In the genomic region with DNA sequence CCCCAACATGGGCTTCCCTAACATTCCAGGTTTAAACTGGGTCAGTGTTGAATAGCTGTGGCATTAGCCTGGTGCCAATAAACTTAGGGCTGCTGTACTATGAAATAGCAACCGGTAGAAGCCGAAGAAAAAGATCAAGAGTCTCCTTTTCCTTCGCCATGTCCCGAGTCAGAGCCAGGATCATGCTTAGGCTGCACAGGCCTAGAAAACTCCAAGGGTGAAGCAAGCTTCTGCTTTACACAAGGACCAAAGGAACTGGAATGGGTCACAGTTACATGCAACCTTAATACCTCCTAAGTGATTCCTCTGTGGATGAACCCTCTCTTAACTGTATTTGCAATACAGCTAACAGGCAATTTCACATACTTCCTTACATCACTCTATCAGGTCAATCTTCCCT, we compare ENCODE assay signal across 5 cellular contexts.
DNase-seq lines count a peak whose midpoint lies in the region; TF ChIP-seq lines count a peak whose summit lies in the region.
"Not testable (repeated sequence)": the region's sequence is repeated elsewhere in the genome, so short reads cannot be mapped to it uniquely, and the experiment has no call there.

No MANE protein-coding gene starts in this region.

- peak; percentile 15 for DNase-seq in activated CD8-positive, alpha-beta memory T cell treated with anti-CD3 and anti-CD28 coated beads for 24 hours
- DNase-seq in ecto neural progenitor cell (ENCODE audit: low spot score) (peak; percentile 5), myocyte (ENCODE audit: low read depth) (peak; percentile 69)

- not testable (repeated sequence) for H3K9me3 ChIP-seq in BLaER1 treated with 17β-estradiol and CSF1 and Interleukin-3, amounts not matched to agents 10 nM and 100 nM (replicated peaks in 1 of 11); OCI-LY3 (ENCODE audit: insufficient read depth, low read length)

- H3K27me3 ChIP-seq in BLaER1 treated with 17β-estradiol and CSF1 and Interleukin-3, amounts not matched to agents 10 nM and 100 nM; OCI-LY3 (ENCODE audit: low read depth, low read length): not testable (repeated sequence)

- not testable (repeated sequence) for H3K36me3 ChIP-seq in BLaER1 treated with 17β-estradiol and CSF1 and Interleukin-3, amounts not matched to agents 10 nM and 100 nM; OCI-LY3 (replicated peaks; ENCODE audit: low read depth, low read length)

- H4K20me1 ChIP-seq in BLaER1 treated with 17β-estradiol and CSF1 and Interleukin-3, amounts not matched to agents 10 nM and 100 nM; OCI-LY3 (ENCODE audit: insufficient read depth, low read length): not testable (repeated sequence)

- H3K4me1 ChIP-seq in BLaER1 treated with 17β-estradiol and CSF1 and Interleukin-3, amounts not matched to agents 10 nM and 100 nM, result peaks cover 30 to 61% (median 42%) of the 10 kb centered on the region in 10 experiments
- H3K4me1 ChIP-seq in OCI-LY3 (ENCODE audit: low read length), result peaks cover 42% of the 10 kb centered on the region

- not testable (repeated sequence) for H3K9ac ChIP-seq in BLaER1 treated with 17β-estradiol and CSF1 and Interleukin-3, amounts not matched to agents 10 nM and 100 nM; OCI-LY3 (ENCODE audit: low read length)

- H3K79me2 ChIP-seq in OCI-LY3 (ENCODE audit: low read length), result not testable (repeated sequence)

- not testable (repeated sequence) for H3K4me3 ChIP-seq in BLaER1 treated with 17β-estradiol and CSF1 and Interleukin-3, amounts not matched to agents 10 nM and 100 nM; OCI-LY3 (ENCODE audit: low read length)

- not testable (repeated sequence) for TF ChIP-seq CTCF in OCI-LY3 (IDR thresholded peaks at IDR 0.05; ENCODE audit: low read depth, low read length)

- not testable (repeated sequence) for H2AFZ ChIP-seq in OCI-LY3 (ENCODE audit: low read depth, low read length)

- H3K27ac ChIP-seq in BLaER1 treated with 17β-estradiol and CSF1 and Interleukin-3, amounts not matched to agents 10 nM and 100 nM, result peak overlapping the region in 3 of 11 experiments; percentile 48 to 80 (median 71); a peak in 2 of 22 replicates
- 0 out of 2 replicates have a peak overlapping the region, but pooled peaks have one; percentile 40 for H3K27ac ChIP-seq in OCI-LY3 (ENCODE audit: low read length)

- H3K4me2 ChIP-seq in BLaER1 treated with 17β-estradiol and CSF1 and Interleukin-3, amounts not matched to agents 10 nM and 100 nM, result peak overlapping the region in 10 of 11 experiments; percentile 15 to 93 (median 74); a peak in 16 of 22 replicates
- H3K4me2 ChIP-seq in OCI-LY3 (ENCODE audit: low read length), result peak overlapping the region; percentile 55; the same call in 1 of the 2 replicates

Comparison
In these comparisons a context has a peak if more than half of its experiments do, and no peak if none do; other contexts are left out.
1. DNase-seq: peak in every context shown above with its lines; median percentile 69 in myocyte; 15 in activated CD8-positive, alpha-beta memory T cell treated with anti-CD3 and anti-CD28 coated beads for 24 hours; 5 in ecto neural progenitor cell.